18 cellular contexts compared by ENCODE assay signal in the genomic region with DNA sequence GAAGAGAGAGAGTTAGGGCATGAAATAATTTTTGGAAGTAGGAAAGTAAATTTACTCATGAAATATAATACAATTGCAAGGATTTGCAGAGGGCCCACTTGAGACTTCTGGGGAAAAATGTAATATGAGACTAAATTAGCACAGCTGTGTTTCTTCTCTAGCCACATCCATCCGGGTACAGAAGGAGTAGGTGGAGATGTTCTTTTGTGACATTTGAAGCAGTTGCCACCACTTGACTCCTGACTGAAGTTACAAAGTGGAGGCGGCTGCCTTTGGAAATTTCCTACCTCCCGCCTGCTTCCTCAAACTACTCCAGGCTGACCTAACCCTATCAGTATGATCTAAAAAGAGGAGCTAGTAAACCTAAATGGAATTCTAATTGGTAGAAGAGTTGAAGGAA. TPM values are rescaled to one million over a fixed set of nuclear protein-coding genes. Genes with fewer than 3 reads are reported as not detected.
DNase-seq lines count a peak whose midpoint lies in the region; ATAC-seq, FAIRE-seq and TF ChIP-seq lines count a peak whose summit lies in the region.
"Had no signal": no experiment of that assay in that cellular context is flagged by ENCODE, and none has a peak within 500 bp of the region (broad histone marks: within the 10 kb centered on the region; RNA-seq: fewer than 3 reads in every experiment).

No MANE protein-coding gene starts in this region.

- H3K4me1 ChIP-seq in astrocyte (ENCODE audit: insufficient read depth, low read length) (no peaks in the 10 kb centered on the region), body of pancreas (no peaks in the 10 kb centered on the region)
- H3K4me1 ChIP-seq: stomach had no signal

- intact Hi-C loops in left ventricle myocardium superior (cut with micrococcal nuclease) (no loop called here), body of pancreas (cut with DNase I) (no loop called here)

- no peak overlapping the region for H3K4me3 Mint-ChIP-seq in astrocyte (ENCODE audit: unreplicated experiment)
- H3K4me3 Mint-ChIP-seq: activated B cell treated with CpG ODN at 0.5 μM for 24 hours; effector memory CD8-positive, alpha-beta T cell; IgD-negative memory B cell; memory B cell had no signal

- no peak overlapping the region for H3K27ac Mint-ChIP-seq in astrocyte (ENCODE audit: unreplicated experiment)
- H3K27ac Mint-ChIP-seq: activated B cell treated with CpG ODN at 0.5 μM for 24 hours; effector memory CD8-positive, alpha-beta T cell; IgD-negative memory B cell; memory B cell had no signal

- no peak overlapping the region for H3K9ac ChIP-seq in astrocyte (ENCODE audit: low read length)

- H3K27ac ChIP-seq in astrocyte (ENCODE audit: low read depth, low read length) (no peak overlapping the region), body of pancreas (no peak overlapping the region)
- H3K27ac ChIP-seq: stomach had no signal

- H3K79me2 ChIP-seq in astrocyte (ENCODE audit: insufficient read depth, low read length) = no peaks in the 10 kb centered on the region

- no peak for TF ChIP-seq CTCF in astrocyte (IDR thresholded peaks at IDR 0.05; ENCODE audit: insufficient read depth, low read depth, low read length)
- no peak for TF ChIP-seq CTCF in body of pancreas (IDR thresholded peaks at IDR 0.05)

- no peak overlapping the region for H2AFZ ChIP-seq in astrocyte (ENCODE audit: low read depth, low read length)

- 29 to 43% methylated on average over 3 of the region's 3 CpGs for WGBS in body of pancreas, 2 donors

- no peak overlapping the region for H3K4me2 ChIP-seq in astrocyte (ENCODE audit: low read length)

- no peaks in the 10 kb centered on the region for H3K27me3 Mint-ChIP-seq in astrocyte (ENCODE audit: low read depth, unreplicated experiment)

- no peaks in the 10 kb centered on the region for H3K36me3 Mint-ChIP-seq in astrocyte (ENCODE audit: low read depth, unreplicated experiment)
- H3K36me3 Mint-ChIP-seq: IgD-negative memory B cell, memory B cell had no signal

- H4K20me1 ChIP-seq in astrocyte (ENCODE audit: insufficient read depth, low read length) = no peaks in the 10 kb centered on the region

- H3K4me3 ChIP-seq in astrocyte (ENCODE audit: insufficient read depth, low read depth, low read length) = no peak overlapping the region
- no peak overlapping the region for H3K4me3 ChIP-seq in body of pancreas
- H3K4me3 ChIP-seq: stomach had no signal

- DNase-seq in DMS53 (lab: John Stamatoyannopoulos, UW) (peak; percentile 95), NCI-H2029 treated with DMSO at 0.1 percent for 48 hours (lab: John Stamatoyannopoulos, UW) (peak; percentile 71), astrocyte (ENCODE audit: low read depth) (peak; percentile 29), middle frontal gyrus (ENCODE audit: extremely low spot score, low spot score) (peak; percentile 18), left ventricle myocardium superior (no peak), D341Med (ENCODE audit: low spot score) (no peak), body of pancreas (no peak)
- DNase-seq: activated B cell treated with CpG ODN at 0.5 μM for 24 hours; AML-193; effector memory CD8-positive, alpha-beta T cell; NCI-H82; stomach had no signal

- H3K9me3 Mint-ChIP-seq in astrocyte (ENCODE audit: unreplicated experiment) = no peaks in the 10 kb centered on the region
- H3K9me3 Mint-ChIP-seq: activated B cell treated with CpG ODN at 0.5 μM for 24 hours; effector memory CD8-positive, alpha-beta T cell; IgD-negative memory B cell; memory B cell had no signal

- H3K36me3 ChIP-seq in astrocyte (ENCODE audit: insufficient read depth, low read length) (no peaks in the 10 kb centered on the region), body of pancreas (replicated peaks in 1 of 2; ENCODE audit: insufficient read depth in 1 of 2, low read depth in 2 of 2) (no peaks in the 10 kb centered on the region)
- H3K36me3 ChIP-seq: stomach had no signal

- ATAC-seq in left ventricle myocardium superior (no peak), body of pancreas (no peak), HG03097 (IDR thresholded peaks at IDR 0.05; ENCODE audit: low FRiP score, unreplicated experiment) (no peak)
- ATAC-seq: effector memory CD8-positive, alpha-beta T cell; HCT116 had no signal

- H3K27me3 ChIP-seq in astrocyte (ENCODE audit: insufficient read depth, low read length) = peaks cover 4% of the 10 kb centered on the region
- H3K27me3 ChIP-seq in body of pancreas = no peaks in the 10 kb centered on the region

- no peak for FAIRE-seq in astrocyte (lab: Jason Lieb, UNC)

- TF ChIP-seq POLR2A in body of pancreas (IDR thresholded peaks at IDR 0.05) = no peak

- H3K4me1 Mint-ChIP-seq in astrocyte (ENCODE audit: low read depth, unreplicated experiment) = peaks cover 6% of the 10 kb centered on the region
- H3K4me1 Mint-ChIP-seq: activated B cell treated with CpG ODN at 0.5 μM for 24 hours had no signal

- no peaks in the 10 kb centered on the region for H3K9me3 ChIP-seq in astrocyte (ENCODE audit: insufficient read depth, low read depth, low read length)
- no peaks in the 10 kb centered on the region for H3K9me3 ChIP-seq in body of pancreas
- H3K9me3 ChIP-seq: stomach had no signal

RNA-seq across cellular contexts. Expression of a gene that starts 58.1 kb away (rescaled TPM):
- total RNA-seq in astrocyte (not detected in 2 replicates), left ventricle myocardium superior (not detected), body of pancreas (1 to 10 TPM in 1 of 2 donors, under 1 TPM in 1; 0.99 to 9.9 TPM)
- total RNA-seq: activated B cell treated with CpG ODN at 0.5 μM for 24 hours, posterior vena cava, SK-MEL-5, stomach had no signal

Comparison
In these comparisons a context has a peak if more than half of its experiments do, and no peak if none do; other contexts are left out.
1. DNase-seq: peak in DMS53 (single experiment), NCI-H2029 treated with DMSO at 0.1 percent for 48 hours (single experiment), astrocyte (single experiment) and middle frontal gyrus (single experiment); none in left ventricle myocardium superior (single experiment), D341Med (single experiment) and body of pancreas (0 of 4).